21 cellular contexts compared by ENCODE assay signal in the genomic region with DNA sequence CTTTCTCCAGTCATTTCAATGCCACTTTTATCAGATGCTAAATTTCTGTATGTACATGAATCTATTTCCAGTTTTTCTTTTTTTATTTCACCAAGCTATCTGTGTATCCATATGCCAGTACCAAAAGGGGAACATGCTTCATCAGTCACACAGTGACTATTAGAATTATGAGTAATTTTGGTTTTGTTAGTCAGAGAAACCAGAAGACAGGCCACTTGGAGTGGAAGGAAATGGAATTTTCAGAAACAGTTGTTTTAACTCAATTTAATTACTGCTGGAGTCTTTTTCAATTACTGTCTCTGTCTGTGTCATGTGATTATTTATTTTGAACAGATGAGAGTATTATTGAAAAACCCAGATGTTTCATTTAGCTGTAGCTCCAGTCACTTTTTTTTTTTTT.
DNase-seq lines count a peak whose midpoint lies in the region; ATAC-seq, FAIRE-seq and TF ChIP-seq lines count a peak whose summit lies in the region.
"Had no signal": no experiment of that assay in that cellular context is flagged by ENCODE, and none has a peak within 500 bp of the region (broad histone marks: within the 10 kb centered on the region; RNA-seq: fewer than 3 reads in every experiment).

No MANE protein-coding gene starts in this region.

- no peak overlapping the region for H2BK20ac ChIP-seq in IMR-90 (ENCODE audit: low read depth, low read length)

- H3K4me3 Mint-ChIP-seq in CD14-positive monocyte, result no peak overlapping the region
- H3K4me3 Mint-ChIP-seq: activated CD4-positive, alpha-beta memory T cell treated with anti-CD3 and anti-CD28 coated beads, Interleukin-2, amount 10 ng/mL, durations not matched to agents 7 days and 5 days; activated T-helper 1 cell treated with anti-CD3 and anti-CD28 coated beads, Interleukin-12 subunit alpha, Interleukin-12 subunit beta, Interleukin-2, Interleukin-4 antibody, amounts not matched to agents 30 ng/mL and 10 ng/mL and 1 ng/mL, durations not matched to agents 14 hours and 24 hours and 36 hours; stimulated activated naive CD8-positive, alpha-beta T cell treated with anti-CD3 and anti-CD28 coated beads, Interleukin-15, Interleukin-2, amounts not matched to agents 100 ng/mL and 50 ng/mL, for 24 hours had no signal

- H3K4me1 ChIP-seq in IMR-90 (ENCODE audit: control insufficient read depth, insufficient read depth, low read length) (peaks cover 8% of the 10 kb centered on the region; the same call in 1 of the 2 replicates), hepatocyte (ENCODE audit: insufficient read depth) (no peaks in the 10 kb centered on the region)
- H3K4me1 ChIP-seq: adrenal gland, left lung, spleen had no signal

- peaks cover 0 to 3% (median 1%) of the 10 kb centered on the region in 3 donors for H3K27me3 Mint-ChIP-seq in CD14-positive monocyte (ENCODE audit: low read depth in 3 of 3)
- H3K27me3 Mint-ChIP-seq: activated CD4-positive, alpha-beta memory T cell treated with anti-CD3 and anti-CD28 coated beads, Interleukin-2, amount 10 ng/mL, durations not matched to agents 7 days and 5 days; stimulated activated naive CD8-positive, alpha-beta T cell treated with anti-CD3 and anti-CD28 coated beads, Interleukin-15, Interleukin-2, amounts not matched to agents 100 ng/mL and 50 ng/mL, for 24 hours had no signal

- H3K4me1 Mint-ChIP-seq in CD14-positive monocyte, result no peaks in the 10 kb centered on the region
- H3K4me1 Mint-ChIP-seq: activated CD4-positive, alpha-beta memory T cell treated with anti-CD3 and anti-CD28 coated beads, Interleukin-2, amount 10 ng/mL, durations not matched to agents 7 days and 5 days had no signal

- H3K27ac ChIP-seq in IMR-90 (ENCODE audit: insufficient read depth, low read length) (no peak overlapping the region), hepatocyte (no peak overlapping the region)
- H3K27ac ChIP-seq: adrenal gland, coronary artery, KMS-11, left lung, spleen had no signal

- no peaks in the 10 kb centered on the region for H3K36me3 ChIP-seq in IMR-90 (ENCODE audit: control insufficient read depth, insufficient read depth, low read length)
- no peaks in the 10 kb centered on the region for H3K36me3 ChIP-seq in bronchial epithelial cell (ENCODE audit: control insufficient read depth, insufficient read depth, low read length)
- H3K36me3 ChIP-seq in hepatocyte (replicated peaks; ENCODE audit: insufficient read depth, low read depth), result no peaks in the 10 kb centered on the region
- H3K36me3 ChIP-seq: adrenal gland, left lung, spleen had no signal

- H3K79me2 ChIP-seq in hepatocyte, result no peaks in the 10 kb centered on the region

- no peak overlapping the region for H3K9ac ChIP-seq in IMR-90 (ENCODE audit: low read depth, low read length)
- H3K9ac ChIP-seq: KMS-11 had no signal

- H2AK5ac ChIP-seq in IMR-90 (ENCODE audit: low read depth, low read length), result no peak overlapping the region

- in situ Hi-C loops in IMR-90 (cut with MboI; ENCODE audit: low sequenced_read_pairs), result no loop called here

- peak overlapping the region; percentile 58 for H2BK5ac ChIP-seq in IMR-90 (ENCODE audit: low read depth, low read length, poor library complexity, severe bottlenecking)

- no peak overlapping the region for H4K91ac ChIP-seq in IMR-90 (ENCODE audit: insufficient read depth, low read depth, low read length)

- no peak overlapping the region for H3K4me2 ChIP-seq in IMR-90 (ENCODE audit: low read depth, low read length)
- no peak overlapping the region for H3K4me2 ChIP-seq in hepatocyte
- H3K4me2 ChIP-seq: KMS-11 had no signal

- H3K56ac ChIP-seq in IMR-90 (ENCODE audit: extremely low read depth, insufficient read depth, low read length), result no peak overlapping the region

- no peak overlapping the region for H3K4ac ChIP-seq in IMR-90 (ENCODE audit: low read depth, low read length)

- TF ChIP-seq RAD21 in IMR-90 (IDR thresholded peaks at IDR 0.05; ENCODE audit: low read length), result no peak

- no peaks in the 10 kb centered on the region for H3K79me1 ChIP-seq in IMR-90 (ENCODE audit: low read depth in 1 of 2, low read length in 2 of 2)

- dilution Hi-C loops in IMR-90 (cut with HindIII; ENCODE audit: low sequenced_read_pairs, unreplicated experiment), result no loop called here

- no peak overlapping the region for H3K27ac Mint-ChIP-seq in CD14-positive monocyte
- H3K27ac Mint-ChIP-seq: activated CD4-positive, alpha-beta memory T cell treated with anti-CD3 and anti-CD28 coated beads, Interleukin-2, amount 10 ng/mL, durations not matched to agents 7 days and 5 days; activated T-helper 1 cell treated with anti-CD3 and anti-CD28 coated beads, Interleukin-12 subunit alpha, Interleukin-12 subunit beta, Interleukin-2, Interleukin-4 antibody, amounts not matched to agents 30 ng/mL and 10 ng/mL and 1 ng/mL, durations not matched to agents 14 hours and 24 hours and 36 hours; stimulated activated naive CD8-positive, alpha-beta T cell treated with anti-CD3 and anti-CD28 coated beads, Interleukin-15, Interleukin-2, amounts not matched to agents 100 ng/mL and 50 ng/mL, for 24 hours had no signal

- BruUV-seq in IMR-90 (replicated peaks; lab: Mats Ljungman, UMichigan), result no TSS peak

- no peak overlapping the region for H2BK15ac ChIP-seq in IMR-90 (ENCODE audit: low read depth, low read length)

- H3K14ac ChIP-seq in IMR-90 (replicated peaks; ENCODE audit: low read depth, low read length), result no peak overlapping the region

- FAIRE-seq in bronchial epithelial cell (lab: Jason Lieb, UNC), result no peak
- FAIRE-seq: urothelium cell line had no signal

- no peak overlapping the region for H3K23ac ChIP-seq in IMR-90 (ENCODE audit: low read depth, low read length)

- H3K9me3 ChIP-seq in IMR-90 (ENCODE audit: control insufficient read depth, insufficient read depth, low read length), result no peaks in the 10 kb centered on the region
- no peaks in the 10 kb centered on the region for H3K9me3 ChIP-seq in hepatocyte (ENCODE audit: low read depth)
- H3K9me3 ChIP-seq: adrenal gland, left lung, spleen had no signal

- peak; percentile 69 for ATAC-seq in IMR-90 (ENCODE audit: low read depth)
- no peak for ATAC-seq in GM19328 (IDR thresholded peaks at IDR 0.05; ENCODE audit: unreplicated experiment)
- ATAC-seq: left lung had no signal

- POLR2A ChIA-PET in IMR-90 (lab: Charles Lee; ENCODE audit: unreplicated experiment), result interaction anchor here (0.5 kb wide), 1 partner anchor 266 kb away, joined by 6 read pairs; no protein-coding TSS in a partner anchor

- H3K9me3 Mint-ChIP-seq in CD14-positive monocyte, result peaks cover 0 to 10% (median 0%) of the 10 kb centered on the region in 7 donors
- H3K9me3 Mint-ChIP-seq: activated T-helper 1 cell treated with anti-CD3 and anti-CD28 coated beads, Interleukin-12 subunit alpha, Interleukin-12 subunit beta, Interleukin-2, Interleukin-4 antibody, amounts not matched to agents 30 ng/mL and 10 ng/mL and 1 ng/mL, durations not matched to agents 14 hours and 24 hours and 36 hours; stimulated activated naive CD8-positive, alpha-beta T cell treated with anti-CD3 and anti-CD28 coated beads, Interleukin-15, Interleukin-2, amounts not matched to agents 100 ng/mL and 50 ng/mL, for 24 hours had no signal

- no peak overlapping the region for H4K5ac ChIP-seq in IMR-90 (ENCODE audit: low read depth, low read length)

- H4K20me1 ChIP-seq in IMR-90 (ENCODE audit: insufficient read depth, low read length), result no peaks in the 10 kb centered on the region
- H4K20me1 ChIP-seq in hepatocyte (ENCODE audit: insufficient read depth, poor library complexity, severe bottlenecking), result no peaks in the 10 kb centered on the region

- no peaks in the 10 kb centered on the region for H3K36me3 Mint-ChIP-seq in CD14-positive monocyte

- no peaks in the 10 kb centered on the region for H3K9me2 ChIP-seq in hepatocyte (replicated peaks; ENCODE audit: insufficient read depth)

- DNase-seq in AG09309 (ENCODE audit: low read depth) (peak; percentile 50), IMR-90 (peak; percentile 81), bronchial epithelial cell (ENCODE audit: low read depth) (peak; percentile 72), hepatic stellate cell (ENCODE audit: low spot score) (peak; percentile 31), GF-D8 (lab: John Stamatoyannopoulos, UW) (no peak), hepatocyte (ENCODE audit: low spot score) (no peak), CD14-positive monocyte (ENCODE audit: low spot score) (no peak)
- DNase-seq: activated CD4-positive, alpha-beta memory T cell treated with anti-CD3 and anti-CD28 coated beads, Interleukin-2, amount 10 ng/mL, durations not matched to agents 7 days and 5 days; adrenal gland; COR-L47; erythroblast; left lung; NCI-H146; NCI-H446 treated with DMSO at 0.1 percent for 48 hours; spleen had no signal

- peaks cover 5% of the 10 kb centered on the region; the same call in 1 of the 2 replicates for H3K9me1 ChIP-seq in IMR-90 (ENCODE audit: insufficient read depth, low read length)

- no peak overlapping the region for H3K18ac ChIP-seq in IMR-90 (ENCODE audit: low read depth, low read length)

- no peak overlapping the region for H2BK120ac ChIP-seq in IMR-90 (ENCODE audit: low read depth, low read length)

- H4K8ac ChIP-seq in IMR-90 (ENCODE audit: low read depth in 2 of 2, low read length in 2 of 2), result no peak overlapping the region

- CTCF ChIA-PET in IMR-90 (lab: Yijun Ruan, JAX), result no interaction called here

- no peak overlapping the region for H2AK9ac ChIP-seq in IMR-90 (replicated peaks; ENCODE audit: low read depth, low read length, poor library complexity)

- H2AFZ ChIP-seq in IMR-90 (replicated peaks; ENCODE audit: low read length, poor library complexity) (no peak overlapping the region), hepatocyte (no peak overlapping the region)

- intact Hi-C loops in IMR-90 (cut with micrococcal nuclease) (no loop called here), CD14-positive monocyte (cut with micrococcal nuclease) (no loop called here)

- TF ChIP-seq POLR2A in IMR-90 (IDR thresholded peaks at IDR 0.05; ENCODE audit: low read depth, low read length), result no peak

- TF ChIP-seq CTCF in AG09309 (IDR thresholded peaks at IDR 0.05; ENCODE audit: control insufficient read depth, insufficient read depth, low read depth, low read length, missing control alignments) (no peak), IMR-90 (conservative IDR thresholded peaks at IDR 0.05; ENCODE audit: low read depth, low read length) (no peak), bronchial epithelial cell (IDR thresholded peaks at IDR 0.05; ENCODE audit: insufficient read depth, low read length, severe bottlenecking) (no peak), hepatocyte (IDR thresholded peaks at IDR 0.05; ENCODE audit: poor library complexity) (no peak), CD14-positive monocyte (IDR thresholded peaks at IDR 0.05) (no peak)

- H3K4me3 ChIP-seq in AG09309 (ENCODE audit: control insufficient read depth, low read depth, low read length) (no peak overlapping the region), IMR-90 (ENCODE audit: insufficient read depth, low read depth, low read length) (no peak overlapping the region), bronchial epithelial cell (ENCODE audit: low read depth, low read length) (no peak overlapping the region), hepatocyte (no peak overlapping the region)
- H3K4me3 ChIP-seq: adrenal gland, coronary artery, left lung, spleen had no signal

- H3K27me3 ChIP-seq in IMR-90 (ENCODE audit: control insufficient read depth, insufficient read depth, low read length) (no peaks in the 10 kb centered on the region), bronchial epithelial cell (ENCODE audit: control insufficient read depth, insufficient read depth, low read length) (no peaks in the 10 kb centered on the region), hepatocyte (no peaks in the 10 kb centered on the region)
- H3K27me3 ChIP-seq: adrenal gland, left lung, spleen had no signal

Comparison
In these comparisons a context has a peak if more than half of its experiments do, and no peak if none do; other contexts are left out.
1. DNase-seq: peak in AG09309 (single experiment), IMR-90 (single experiment), bronchial epithelial cell (single experiment) and hepatic stellate cell (single experiment); none in GF-D8 (single experiment), hepatocyte (single experiment) and CD14-positive monocyte (single experiment).